Comparison of ENCODE assay signal across 8 cellular contexts in genomic region chr12:124920353-124920935, GRCh38. TPM values are rescaled to one million over a fixed set of nuclear protein-coding genes. Genes with fewer than 3 reads are reported as not detected.
DNase-seq lines count a peak whose midpoint lies in the region; ATAC-seq and TF ChIP-seq lines count a peak whose summit lies in the region.

No MANE protein-coding gene starts in this region.

- no peak for DNase-seq in activated T-cell treated with anti-CD3 and anti-CD28 coated beads, Interleukin-2, amount 50 U/mL, for 24 hours
- DNase-seq in activated T-cell treated with anti-CD3 and anti-CD28 coated beads, Interleukin-2, amount 50 U/mL, for 48 hours: no peak
- DNase-seq in lower lobe of right lung (no peak), thoracic aorta (ENCODE audit: low spot score) (no peak), SK-N-DZ (ENCODE audit: low spot score) (no peak), anterior cingulate cortex (lab: John Stamatoyannopoulos, UW) (no peak)

- H3K27me3 ChIP-seq in lower lobe of right lung (ENCODE audit: low read depth): no peaks in the 10 kb centered on the region
- no peaks in the 10 kb centered on the region for H3K27me3 ChIP-seq in thoracic aorta (replicated peaks; ENCODE audit: insufficient read depth)

- H3K27me3 Mint-ChIP-seq in activated T-cell treated with anti-CD3 and anti-CD28 coated beads, Interleukin-2, amount 50 U/mL, for 24 hours: no peaks in the 10 kb centered on the region
- H3K27me3 Mint-ChIP-seq in activated naive CD8-positive, alpha-beta T cell: no peaks in the 10 kb centered on the region

- no peaks in the 10 kb centered on the region for H3K9me3 Mint-ChIP-seq in activated T-cell treated with anti-CD3 and anti-CD28 coated beads, Interleukin-2, amount 50 U/mL, for 24 hours
- no peaks in the 10 kb centered on the region for H3K9me3 Mint-ChIP-seq in activated naive CD8-positive, alpha-beta T cell (ENCODE audit: low read depth)

- H3K27ac Mint-ChIP-seq in activated T-cell treated with anti-CD3 and anti-CD28 coated beads, Interleukin-2, amount 50 U/mL, for 24 hours: peak overlapping the region; percentile 99
- H3K27ac Mint-ChIP-seq in activated naive CD8-positive, alpha-beta T cell: peak overlapping the region; percentile 99

- peaks cover 77% of the 10 kb centered on the region for H3K4me1 Mint-ChIP-seq in activated T-cell treated with anti-CD3 and anti-CD28 coated beads, Interleukin-2, amount 50 U/mL, for 24 hours (ENCODE audit: low read depth)
- peaks cover 73% of the 10 kb centered on the region for H3K4me1 Mint-ChIP-seq in activated naive CD8-positive, alpha-beta T cell (ENCODE audit: low read depth)

- intact Hi-C loops in lower lobe of right lung (cut with DNase I): no loop called here

- no peak for TF ChIP-seq CTCF in lower lobe of right lung (IDR thresholded peaks at IDR 0.05)
- no peak for TF ChIP-seq CTCF in thoracic aorta (IDR thresholded peaks at IDR 0.05)

- H3K36me3 Mint-ChIP-seq in activated T-cell treated with anti-CD3 and anti-CD28 coated beads, Interleukin-2, amount 50 U/mL, for 24 hours (ENCODE audit: low read depth): no peaks in the 10 kb centered on the region
- no peaks in the 10 kb centered on the region for H3K36me3 Mint-ChIP-seq in activated naive CD8-positive, alpha-beta T cell

- H3K4me1 ChIP-seq in lower lobe of right lung (peaks cover 64% of the 10 kb centered on the region), thoracic aorta (ENCODE audit: control insufficient read depth in 1 of 2, low read depth in 2 of 2) (peaks cover 36 to 54% of the 10 kb centered on the region in 2 donors)

- no peaks in the 10 kb centered on the region for H3K9me3 ChIP-seq in lower lobe of right lung
- no peaks in the 10 kb centered on the region for H3K9me3 ChIP-seq in thoracic aorta

- ATAC-seq in lower lobe of right lung: no peak
- ATAC-seq in thoracic aorta (ENCODE audit: insufficient number of reproducible peaks, low FRiP score, low read depth): no peak
- ATAC-seq in GM21447 (IDR thresholded peaks at IDR 0.05; ENCODE audit: unreplicated experiment): no peak

- peak overlapping the region; percentile 78 for H3K4me3 Mint-ChIP-seq in activated T-cell treated with anti-CD3 and anti-CD28 coated beads, Interleukin-2, amount 50 U/mL, for 24 hours
- H3K4me3 Mint-ChIP-seq in activated naive CD8-positive, alpha-beta T cell: peak overlapping the region; percentile 80

- no peaks in the 10 kb centered on the region for H3K36me3 ChIP-seq in lower lobe of right lung
- no peaks in the 10 kb centered on the region for H3K36me3 ChIP-seq in thoracic aorta

- peak overlapping the region; percentile 100 for H3K27ac ChIP-seq in lower lobe of right lung
- peak overlapping the region; percentile 97 to 100 for H3K27ac ChIP-seq in thoracic aorta

- H3K4me3 ChIP-seq in lower lobe of right lung: no peak overlapping the region
- no peak overlapping the region for H3K4me3 ChIP-seq in thoracic aorta

RNA-seq across cellular contexts. Expression of gene UBC, which starts 6.0 kb away (rescaled TPM):
- total RNA-seq in lower lobe of right lung (977 TPM), thoracic aorta (1,000 to 10,000 TPM; 1,069 to 1,422 TPM)
- polyA plus RNA-seq in SK-N-DZ (2014; cell fraction: cytosol; rRNA removed): 942 and 1,012 TPM in 2 replicates
- polyA plus RNA-seq in SK-N-DZ (2014; cell fraction: nucleus; rRNA removed): 520 and 534 TPM in 2 replicates

RNA-seq across cellular contexts. Expression of gene SCARB1, which starts 56.8 kb away (rescaled TPM):
- total RNA-seq in lower lobe of right lung: 24.0 TPM
- total RNA-seq in thoracic aorta: 10 to 100 TPM in 1 of 2 donors, 1 to 10 TPM in 1; 8.8 to 13.1 TPM
- 24.3 and 28.7 TPM in 2 replicates for polyA plus RNA-seq in SK-N-DZ (2014; cell fraction: cytosol; rRNA removed)
- polyA plus RNA-seq in SK-N-DZ (2014; cell fraction: nucleus; rRNA removed): 39.8 and 51.1 TPM in 2 replicates
